Comparison of ENCODE assay signal across 1 cellular context in the genomic region with DNA sequence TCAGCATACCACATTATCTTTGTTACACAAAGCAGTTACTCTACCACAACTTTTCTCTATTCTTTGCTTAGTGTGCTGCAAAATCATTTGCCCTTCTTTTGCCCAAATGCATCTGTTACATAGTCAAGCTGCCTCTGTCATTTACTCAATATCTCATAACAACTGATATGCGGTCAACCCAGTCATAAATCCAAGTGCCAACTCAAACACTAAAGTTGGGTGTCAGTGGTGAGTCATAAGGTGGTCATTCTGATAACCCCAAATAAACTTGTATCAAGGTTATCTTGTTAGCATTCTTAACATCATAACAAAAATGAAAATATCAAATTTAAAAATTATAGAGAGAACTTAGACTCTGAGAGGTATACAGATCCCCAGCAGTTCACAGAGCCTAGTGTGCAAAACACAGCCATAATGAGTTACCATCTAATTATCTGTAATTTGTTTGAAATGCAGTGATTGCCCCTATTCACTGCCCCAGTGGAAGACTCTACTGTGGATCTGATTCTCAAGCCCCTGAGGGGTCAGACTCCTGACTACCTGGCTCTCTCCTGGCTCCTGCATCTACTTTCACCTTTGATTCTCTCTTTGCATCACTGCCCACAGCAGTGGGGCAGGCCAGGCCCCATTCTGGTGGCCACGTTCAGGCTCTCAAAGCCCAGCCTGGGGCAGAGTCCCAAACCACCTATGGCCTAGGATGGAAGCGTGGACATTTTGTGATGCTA.
TF ChIP-seq lines count a peak whose summit lies in the region.

No MANE protein-coding gene starts in this region.

TF ChIP-seq in HEK293, 187 proteins besides CTCF, POLR2A, EP300 and RAD21 (continued from another document):
- TF ChIP-seq, protein P1, sequence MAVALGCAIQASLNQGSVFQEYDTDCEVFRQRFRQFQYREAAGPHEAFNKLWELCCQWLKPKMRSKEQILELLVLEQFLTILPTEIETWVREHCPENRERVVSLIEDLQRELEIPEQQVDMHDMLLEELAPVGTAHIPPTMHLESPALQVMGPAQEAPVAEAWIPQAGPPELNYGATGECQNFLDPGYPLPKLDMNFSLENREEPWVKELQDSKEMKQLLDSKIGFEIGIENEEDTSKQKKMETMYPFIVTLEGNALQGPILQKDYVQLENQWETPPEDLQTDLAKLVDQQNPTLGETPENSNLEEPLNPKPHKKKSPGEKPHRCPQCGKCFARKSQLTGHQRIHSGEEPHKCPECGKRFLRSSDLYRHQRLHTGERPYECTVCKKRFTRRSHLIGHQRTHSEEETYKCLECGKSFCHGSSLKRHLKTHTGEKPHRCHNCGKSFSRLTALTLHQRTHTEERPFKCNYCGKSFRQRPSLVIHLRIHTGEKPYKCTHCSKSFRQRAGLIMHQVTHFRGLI (tag by site-specific recombination; IDR thresholded peaks at IDR 0.05): no peak
- TF ChIP-seq ZSCAN16 (tag by site-specific recombination; IDR thresholded peaks at IDR 0.05) (peak; percentile 63; the same call in 1 of the 2 replicates), ZNF335 (tag by site-specific recombination; conservative IDR thresholded peaks at IDR 0.05) (no peak), AEBP2 (tag by site-specific recombination; IDR thresholded peaks at IDR 0.05; ENCODE audit: borderline replicate concordance) (no peak), PRDM4 (tag by site-specific recombination; IDR thresholded peaks at IDR 0.05) (no peak), ZNF704 (tag by site-specific recombination; IDR thresholded peaks at IDR 0.05) (no peak), PBX3 (CRISPR knock-in tag; IDR thresholded peaks at IDR 0.05) (no peak), ZSCAN23 (tag by site-specific recombination; IDR thresholded peaks at IDR 0.05) (no peak), YY1 (tag by site-specific recombination; IDR thresholded peaks at IDR 0.05) (no peak), ZNF211 (tag by site-specific recombination; IDR thresholded peaks at IDR 0.05; ENCODE audit: low read depth) (no peak), ZNF510 (tag by site-specific recombination; IDR thresholded peaks at IDR 0.05; ENCODE audit: insufficient replicate concordance) (no peak), ZNF2 (tag by site-specific recombination; IDR thresholded peaks at IDR 0.05) (no peak), ZBTB10 (tag by site-specific recombination; IDR thresholded peaks at IDR 0.05) (no peak), FEZF1 (tag by site-specific recombination; IDR thresholded peaks at IDR 0.05) (peak; percentile 59), ELK4 (IDR thresholded peaks at IDR 0.05; ENCODE audit: borderline replicate concordance, low read depth, low read length) (no peak), ZNF366 (tag by site-specific recombination; conservative IDR thresholded peaks at IDR 0.05) (0 out of 2 replicates have a peak, but pooled peaks have one; percentile 28), ZNF423 (tag by site-specific recombination; IDR thresholded peaks at IDR 0.05) (no peak), HOXA7 (CRISPR knock-in tag; IDR thresholded peaks at IDR 0.05; ENCODE audit: borderline replicate concordance) (no peak), ZNF488 (tag by site-specific recombination; IDR thresholded peaks at IDR 0.05) (no peak), REPIN1 (tag by site-specific recombination; IDR thresholded peaks at IDR 0.05; ENCODE audit: low read depth) (no peak), OSR2 (tag by site-specific recombination; IDR thresholded peaks at IDR 0.05) (peak; percentile 26; the same call in 1 of the 2 replicates), ZNF169 (tag by site-specific recombination; IDR thresholded peaks at IDR 0.05) (no peak), ZNF311 (tag by site-specific recombination; IDR thresholded peaks at IDR 0.05; ENCODE audit: borderline replicate concordance) (no peak), ZNF629 (tag by site-specific recombination; IDR thresholded peaks at IDR 0.05) (peak; percentile 67), ZXDB (tag by site-specific recombination; IDR thresholded peaks at IDR 0.05) (peak; percentile 47; the same call in 1 of the 2 replicates), ZNF155 (tag by site-specific recombination; IDR thresholded peaks at IDR 0.05) (no peak), TRIM28 (IDR thresholded peaks at IDR 0.05; ENCODE audit: borderline replicate concordance, low read length) (no peak), ZBTB21 (tag by site-specific recombination; IDR thresholded peaks at IDR 0.05) (no peak)
- TF ChIP-seq, protein P2, sequence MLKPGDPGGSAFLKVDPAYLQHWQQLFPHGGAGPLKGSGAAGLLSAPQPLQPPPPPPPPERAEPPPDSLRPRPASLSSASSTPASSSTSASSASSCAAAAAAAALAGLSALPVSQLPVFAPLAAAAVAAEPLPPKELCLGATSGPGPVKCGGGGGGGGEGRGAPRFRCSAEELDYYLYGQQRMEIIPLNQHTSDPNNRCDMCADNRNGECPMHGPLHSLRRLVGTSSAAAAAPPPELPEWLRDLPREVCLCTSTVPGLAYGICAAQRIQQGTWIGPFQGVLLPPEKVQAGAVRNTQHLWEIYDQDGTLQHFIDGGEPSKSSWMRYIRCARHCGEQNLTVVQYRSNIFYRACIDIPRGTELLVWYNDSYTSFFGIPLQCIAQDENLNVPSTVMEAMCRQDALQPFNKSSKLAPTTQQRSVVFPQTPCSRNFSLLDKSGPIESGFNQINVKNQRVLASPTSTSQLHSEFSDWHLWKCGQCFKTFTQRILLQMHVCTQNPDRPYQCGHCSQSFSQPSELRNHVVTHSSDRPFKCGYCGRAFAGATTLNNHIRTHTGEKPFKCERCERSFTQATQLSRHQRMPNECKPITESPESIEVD (tag by site-specific recombination; IDR thresholded peaks at IDR 0.05): no peak
- TF ChIP-seq, protein P3, sequence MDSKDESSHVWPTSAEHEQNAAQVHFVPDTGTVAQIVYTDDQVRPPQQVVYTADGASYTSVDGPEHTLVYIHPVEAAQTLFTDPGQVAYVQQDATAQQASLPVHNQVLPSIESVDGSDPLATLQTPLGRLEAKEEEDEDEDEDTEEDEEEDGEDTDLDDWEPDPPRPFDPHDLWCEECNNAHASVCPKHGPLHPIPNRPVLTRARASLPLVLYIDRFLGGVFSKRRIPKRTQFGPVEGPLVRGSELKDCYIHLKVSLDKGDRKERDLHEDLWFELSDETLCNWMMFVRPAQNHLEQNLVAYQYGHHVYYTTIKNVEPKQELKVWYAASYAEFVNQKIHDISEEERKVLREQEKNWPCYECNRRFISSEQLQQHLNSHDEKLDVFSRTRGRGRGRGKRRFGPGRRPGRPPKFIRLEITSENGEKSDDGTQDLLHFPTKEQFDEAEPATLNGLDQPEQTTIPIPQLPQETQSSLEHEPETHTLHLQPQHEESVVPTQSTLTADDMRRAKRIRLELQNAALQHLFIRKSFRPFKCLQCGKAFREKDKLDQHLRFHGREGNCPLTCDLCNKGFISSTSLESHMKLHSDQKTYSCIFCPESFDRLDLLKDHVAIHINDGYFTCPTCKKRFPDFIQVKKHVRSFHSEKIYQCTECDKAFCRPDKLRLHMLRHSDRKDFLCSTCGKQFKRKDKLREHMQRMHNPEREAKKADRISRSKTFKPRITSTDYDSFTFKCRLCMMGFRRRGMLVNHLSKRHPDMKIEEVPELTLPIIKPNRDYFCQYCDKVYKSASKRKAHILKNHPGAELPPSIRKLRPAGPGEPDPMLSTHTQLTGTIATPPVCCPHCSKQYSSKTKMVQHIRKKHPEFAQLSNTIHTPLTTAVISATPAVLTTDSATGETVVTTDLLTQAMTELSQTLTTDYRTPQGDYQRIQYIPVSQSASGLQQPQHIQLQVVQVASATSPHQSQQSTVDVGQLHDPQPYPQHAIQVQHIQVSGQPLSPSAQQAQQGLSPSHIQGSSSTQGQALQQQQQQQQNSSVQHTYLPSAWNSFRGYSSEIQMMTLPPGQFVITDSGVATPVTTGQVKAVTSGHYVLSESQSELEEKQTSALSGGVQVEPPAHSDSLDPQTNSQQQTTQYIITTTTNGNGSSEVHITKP (tag by site-specific recombination; IDR thresholded peaks at IDR 0.05): no peak
- TF ChIP-seq, protein P4, sequence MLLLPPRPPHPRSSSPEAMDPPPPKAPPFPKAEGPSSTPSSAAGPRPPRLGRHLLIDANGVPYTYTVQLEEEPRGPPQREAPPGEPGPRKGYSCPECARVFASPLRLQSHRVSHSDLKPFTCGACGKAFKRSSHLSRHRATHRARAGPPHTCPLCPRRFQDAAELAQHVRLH (tag by site-specific recombination; IDR thresholded peaks at IDR 0.05): 0 out of 2 replicates have a peak, but pooled peaks have one; percentile 30
